18 cellular contexts compared by ENCODE assay signal in the genomic region with DNA sequence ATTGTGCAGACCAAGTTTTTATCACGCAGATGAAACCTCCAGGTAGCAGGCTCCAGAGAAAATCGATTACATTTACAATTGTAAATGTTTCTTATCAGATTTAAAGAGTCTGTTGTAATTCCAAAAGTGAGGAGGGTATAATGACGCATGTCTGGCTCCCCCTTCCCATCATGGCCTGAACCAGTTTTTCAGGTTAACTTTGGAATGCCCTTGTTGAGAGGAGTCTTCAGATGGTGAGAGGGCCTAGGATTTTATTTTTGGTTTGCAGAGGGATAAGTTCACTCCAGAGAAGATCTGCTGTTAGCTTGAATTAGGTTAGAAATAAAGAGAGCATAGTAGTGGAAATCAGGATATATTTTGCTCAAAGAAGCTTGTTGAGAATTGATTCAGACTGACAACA.
"Had no signal": no experiment of that assay in that cellular context is flagged by ENCODE, and none has a peak within 500 bp of the region (broad histone marks: within the 10 kb centered on the region; RNA-seq: fewer than 3 reads in every experiment).

No MANE protein-coding gene starts in this region.

- H3K9ac ChIP-seq: SK-N-SH had no signal

- H3K9me2 ChIP-seq: SK-N-SH had no signal

- H3K4me2 ChIP-seq: SK-N-SH had no signal

- DNase-seq: KBM-7, MV-4-11, NCI-H1092, NCI-H1105 treated with DMSO at 0.1 percent for 48 hours, NCI-H1417 treated with DMSO at 0.1 percent for 48 hours, NCI-H146, NCI-H1694 treated with DMSO at 0.1 percent for 48 hours, NCI-H1930, NCI-H2081, NCI-H2107, NCI-H2227 treated with DMSO at 0.1 percent for 48 hours, NCI-H524, NCI-H69, NCI-H774, SHP77, SK-N-SH had no signal

- H3K27ac ChIP-seq: RWPE1 had no signal

- ATAC-seq: Panc1 had no signal

- H3K9me3 ChIP-seq: SK-N-SH had no signal
